In genomic region chr2:143477724-143478443, GRCh38 we compare ENCODE assay signal across 12 cellular contexts.
A peak's percentile ranks its signal among the peaks of the same experiment; 100 is the strongest.
DNase-seq lines count a peak whose midpoint lies in the region; ATAC-seq and TF ChIP-seq lines count a peak whose summit lies in the region.
"Had no signal": no experiment of that assay in that cellular context is flagged by ENCODE, and none has a peak within 500 bp of the region (broad histone marks: within the 10 kb centered on the region; RNA-seq: fewer than 3 reads in every experiment).

No MANE protein-coding gene starts in this region.

- H3K9me3 Mint-ChIP-seq in neural progenitor cell (no peaks in the 10 kb centered on the region), mesothelial cell of epicardium (peaks cover 8% of the 10 kb centered on the region)
- H3K9me3 Mint-ChIP-seq: IgD-negative memory B cell; natural killer cell treated with Interleukin-12 subunit alpha and Interleukin-12 subunit beta and Interleukin-15 and Interleukin-18, amount 100 ng/mL, for 72 hours had no signal

- no peaks in the 10 kb centered on the region for H3K79me2 ChIP-seq in neural progenitor cell (ENCODE audit: low read depth)

- H3K27ac Mint-ChIP-seq in neural progenitor cell, result no peak overlapping the region
- no peak overlapping the region for H3K27ac Mint-ChIP-seq in mesothelial cell of epicardium

- H2AFZ ChIP-seq in neural progenitor cell (replicated peaks), result peak overlapping the region; percentile 65

- no peaks in the 10 kb centered on the region for H3K27me3 ChIP-seq in neural progenitor cell
- H3K27me3 ChIP-seq: testis had no signal

- H3K4me3 ChIP-seq in neural progenitor cell, result no peak overlapping the region
- H3K4me3 ChIP-seq: testis had no signal

- DNase-seq in SKM-1 (lab: John Stamatoyannopoulos, UW; ENCODE audit: unreplicated experiment) (peak; percentile 17), neural progenitor cell (ENCODE audit: low spot score) (peak; percentile 13), mesothelial cell of epicardium (ENCODE audit: low spot score in 2 of 2, unreplicated experiment in 2 of 2) (no peak), NCI-H1694 (lab: John Stamatoyannopoulos, UW) (no peak)
- DNase-seq in activated CD8-positive, alpha-beta memory T cell treated with anti-CD3 and anti-CD28 coated beads, Interleukin-2, amount 50 U/mL, for 4 hours, result no peak
- DNase-seq: NCI-H1930, NCI-H774, testis had no signal

- H3K4me1 Mint-ChIP-seq in neural progenitor cell, result peaks cover 17% of the 10 kb centered on the region
- H3K4me1 Mint-ChIP-seq in mesothelial cell of epicardium, result peaks cover 37% of the 10 kb centered on the region

- peak overlapping the region; percentile 47 for H3K27ac ChIP-seq in neural progenitor cell
- H3K27ac ChIP-seq: testis had no signal

- H3K9me3 ChIP-seq in neural progenitor cell (ENCODE audit: low read depth), result no peaks in the 10 kb centered on the region
- H3K9me3 ChIP-seq: testis had no signal

- ATAC-seq in GM18520 (IDR thresholded peaks at IDR 0.05; ENCODE audit: unreplicated experiment) (peak; percentile 45), GM21529 (IDR thresholded peaks at IDR 0.05; ENCODE audit: unreplicated experiment) (peak; percentile 67)

- no peaks in the 10 kb centered on the region for H3K36me3 ChIP-seq in neural progenitor cell

- H3K27me3 Mint-ChIP-seq in neural progenitor cell (ENCODE audit: insufficient read depth, low read depth), result peaks cover 2% of the 10 kb centered on the region
- H3K27me3 Mint-ChIP-seq in mesothelial cell of epicardium (ENCODE audit: low read depth), result no peaks in the 10 kb centered on the region
- H3K27me3 Mint-ChIP-seq: IgD-negative memory B cell; natural killer cell treated with Interleukin-12 subunit alpha and Interleukin-12 subunit beta and Interleukin-15 and Interleukin-18, amount 100 ng/mL, for 72 hours had no signal

- H3K4me3 Mint-ChIP-seq in neural progenitor cell (no peak overlapping the region), mesothelial cell of epicardium (no peak overlapping the region)
- H3K4me3 Mint-ChIP-seq: IgD-negative memory B cell; natural killer cell treated with Interleukin-12 subunit alpha and Interleukin-12 subunit beta and Interleukin-15 and Interleukin-18, amount 100 ng/mL, for 72 hours had no signal

- H3K4me2 ChIP-seq in neural progenitor cell, result no peak overlapping the region

- H4K20me1 ChIP-seq in neural progenitor cell (ENCODE audit: low read depth), result no peaks in the 10 kb centered on the region

- TF ChIP-seq CTCF in neural progenitor cell (IDR thresholded peaks at IDR 0.05), result no peak
- no peak for TF ChIP-seq CTCF in mesothelial cell of epicardium (IDR thresholded peaks at IDR 0.05; ENCODE audit: unreplicated experiment)

- peaks cover 32% of the 10 kb centered on the region for H3F3A ChIP-seq in neural progenitor cell (ENCODE audit: low read depth)

- H3K36me3 Mint-ChIP-seq in neural progenitor cell (no peaks in the 10 kb centered on the region), mesothelial cell of epicardium (no peaks in the 10 kb centered on the region)

- peaks cover 43% of the 10 kb centered on the region for H3K4me1 ChIP-seq in neural progenitor cell

- no peak overlapping the region for H3K9ac ChIP-seq in neural progenitor cell

Comparison
In these comparisons a context has a peak if more than half of its experiments do, and no peak if none do; other contexts are left out.
1. DNase-seq: peak in SKM-1 (single experiment) and neural progenitor cell (single experiment); none in activated CD8-positive, alpha-beta memory T cell treated with anti-CD3 and anti-CD28 coated beads, Interleukin-2, amount 50 U/mL, for 4 hours (single experiment), mesothelial cell of epicardium (0 of 2) and NCI-H1694 (single experiment).